9 cellular contexts compared by ENCODE assay signal in the genomic region with DNA sequence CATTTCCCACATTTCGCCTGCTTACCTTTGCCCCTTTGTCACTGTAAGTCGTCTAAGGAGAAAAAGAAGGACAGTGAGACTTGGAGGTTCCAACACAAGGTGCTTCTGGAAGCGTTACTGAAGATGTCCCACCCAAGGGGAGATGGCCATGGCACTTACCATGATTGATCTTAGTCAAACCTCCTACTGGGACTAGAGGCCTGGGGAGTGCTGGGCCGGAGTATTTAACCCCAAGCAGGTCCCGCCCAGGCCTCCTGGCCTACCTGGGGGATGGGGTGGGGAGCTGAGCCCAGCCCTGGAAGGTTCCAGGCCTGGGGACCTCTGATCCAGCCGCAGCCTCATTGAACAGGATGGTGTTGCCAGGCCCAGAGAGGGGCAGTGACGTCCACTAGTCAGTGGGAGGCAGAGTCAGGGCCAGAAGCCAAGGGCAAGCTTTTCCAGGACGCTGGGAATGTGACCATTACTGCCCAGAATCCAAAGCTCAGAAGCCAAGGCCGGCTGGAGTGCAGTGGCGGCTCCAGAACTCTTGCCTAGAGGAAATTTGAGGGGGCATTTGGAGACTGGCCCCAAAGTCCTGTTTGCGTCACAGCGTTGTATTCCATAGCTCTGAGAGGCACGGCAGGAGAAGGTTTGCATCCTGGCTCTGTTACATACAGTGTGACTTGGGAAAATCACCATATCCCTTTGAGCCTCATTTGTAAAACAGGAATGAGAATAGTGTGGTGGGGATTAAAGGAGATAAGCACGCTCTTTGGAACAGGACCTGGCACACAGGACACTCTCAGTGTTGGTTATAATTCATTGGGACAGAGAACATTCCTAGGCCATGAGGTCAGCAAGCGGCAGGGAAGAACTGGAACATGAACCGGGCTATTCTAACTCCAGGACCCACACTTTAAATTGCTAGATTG. TPM values are rescaled to one million over a fixed set of nuclear protein-coding genes. Genes with fewer than 3 reads are reported as not detected.
A peak's percentile ranks its signal among the peaks of the same experiment; 100 is the strongest.
DNase-seq lines count a peak whose midpoint lies in the region; ATAC-seq and TF ChIP-seq lines count a peak whose summit lies in the region.
"Had no signal": no experiment of that assay in that cellular context is flagged by ENCODE, and none has a peak within 500 bp of the region (broad histone marks: within the 10 kb centered on the region; RNA-seq: fewer than 3 reads in every experiment).

HPD (minus strand) TSS at position 198 of the 911 bp plus-strand sequence; CDS start at position 162, 36 bp downstream.

- peak; percentile 81 for DNase-seq in HCEC 1CT
- DNase-seq in breast epithelium (ENCODE audit: low spot score in 2 of 2): peak in 1 of 2 donors; percentile 68
- peak; percentile 75 for DNase-seq in kidney tubule cell (ENCODE audit: low spot score)
- DNase-seq in spleen: no peak
- DNase-seq in DMS53 (lab: John Stamatoyannopoulos, UW): no peak
- DNase-seq in NCI-H2171 (lab: John Stamatoyannopoulos, UW): no peak
- DNase-seq: NCI-H524 treated with DMSO at 0.1 percent for 48 hours had no signal

- H3K27me3 ChIP-seq in breast epithelium (no peaks in the 10 kb centered on the region), spleen (replicated peaks in 1 of 7) (no peaks in the 10 kb centered on the region)

- H3K27ac ChIP-seq in breast epithelium (peak within 1 kb of the TSS; percentile 82 to 88), spleen (peak within 1 kb of the TSS; percentile 20 to 86 (median 74))

- 66 to 77% (median 73%) methylated on average over 15 to 16 of the region's 16 CpGs for WGBS in spleen, 5 donors

- H3K4me3 ChIP-seq in breast epithelium (no peak within 1 kb of the TSS), spleen (no peak within 1 kb of the TSS)

- TF ChIP-seq CTCF in breast epithelium (IDR thresholded peaks at IDR 0.05) (no peak), spleen (IDR thresholded peaks at IDR 0.05 in 8 of 11, conservative IDR thresholded peaks at IDR 0.05 in 3 of 11) (no peak)

- ATAC-seq in HG03159 (IDR thresholded peaks at IDR 0.05; ENCODE audit: unreplicated experiment): no peak
- ATAC-seq in GM18519 (IDR thresholded peaks at IDR 0.05; ENCODE audit: low FRiP score, unreplicated experiment): no peak

- H3K36me3 ChIP-seq in breast epithelium (no peaks in the 10 kb centered on the region), spleen (no peaks in the 10 kb centered on the region)

- no peak for TF ChIP-seq POLR2A in breast epithelium (IDR thresholded peaks at IDR 0.05)
- TF ChIP-seq POLR2A in spleen (IDR thresholded peaks at IDR 0.05): no peak

- no peaks in the 10 kb centered on the region for H3K9me3 ChIP-seq in breast epithelium
- H3K9me3 ChIP-seq in spleen: no peaks in the 10 kb centered on the region

- H3K4me1 ChIP-seq in breast epithelium (peaks cover 0 to 5% of the 10 kb centered on the region in 2 donors), spleen (peaks cover 0 to 53% (median 14%) of the 10 kb centered on the region in 6 donors)

- intact Hi-C loops in breast epithelium (cut with DNase I; ENCODE audit: low total_unique reads): no loop called here
- intact Hi-C loops in spleen (cut with DNase I; ENCODE audit: low total_unique reads): no loop called here

RNA-seq across cellular contexts. Expression of gene HPD, which starts in this region (rescaled TPM):
- total RNA-seq in breast epithelium (1 to 10 TPM in 1 of 3 donors, under 1 TPM in 1, not detected in 1; 0.64 to 1.6 TPM), spleen (1 to 10 TPM in 4 of 7 donors, under 1 TPM in 2, not detected in 1; 0.57 to 2.8 (median 1.7) TPM)
- 1 to 10 TPM in 1 of 3 donors, under 1 TPM in 2; 0.78 to 1.5 (median 0.86) TPM for polyA plus RNA-seq in spleen

Comparison
In these comparisons a context has a peak if more than half of its experiments do, and no peak if none do; other contexts are left out.
1. DNase-seq: peak in HCEC 1CT (single experiment) and kidney tubule cell (single experiment); none in spleen (single experiment), DMS53 (single experiment) and NCI-H2171 (single experiment).